In the genomic region with DNA sequence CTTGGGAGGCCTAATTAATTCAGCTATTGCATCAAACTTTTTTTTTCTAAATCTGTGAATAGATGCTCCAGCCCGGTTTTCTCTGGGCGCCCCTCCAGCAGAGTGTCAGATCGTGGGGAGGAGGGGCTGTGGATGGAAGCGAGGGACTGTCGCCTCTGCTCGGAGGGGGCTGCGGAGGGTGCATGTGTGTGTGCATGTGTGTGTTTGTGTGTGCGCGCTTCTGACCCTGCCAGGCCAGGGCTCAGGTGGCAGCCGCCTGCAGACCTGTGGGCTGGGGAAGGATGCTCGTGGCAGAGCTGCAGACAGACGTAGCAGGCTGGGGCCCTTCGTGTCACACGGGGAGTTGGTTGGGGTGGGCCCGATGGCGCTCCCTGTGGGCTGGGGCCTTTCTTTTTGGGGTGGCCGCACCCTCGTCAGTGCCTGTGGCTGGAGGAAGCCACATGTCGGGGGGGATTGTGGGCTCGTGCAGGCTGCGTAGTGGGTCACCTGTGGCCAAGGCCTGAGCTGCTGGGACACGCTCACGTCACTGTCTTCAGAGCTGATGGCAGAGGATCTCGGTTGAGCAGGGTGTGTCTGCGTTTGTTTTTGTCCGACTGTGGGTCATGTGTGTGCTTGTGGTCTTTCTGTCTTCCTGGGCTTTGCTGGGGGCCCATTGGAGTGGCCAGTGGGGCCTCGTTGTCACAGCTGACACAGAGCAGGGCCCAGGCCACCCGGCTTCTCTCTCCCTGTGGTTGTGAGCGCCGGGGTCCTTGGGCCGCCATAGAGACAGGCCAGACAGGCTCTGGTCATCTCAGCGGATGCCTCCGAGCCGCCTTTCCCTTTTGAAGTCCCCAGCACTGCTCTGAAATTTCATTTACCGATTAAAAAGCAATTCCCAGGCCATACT, we compare ENCODE assay signal across 8 cellular contexts. TPM values are rescaled to one million over a fixed set of nuclear protein-coding genes. Genes with fewer than 3 reads are reported as not detected.
DNase-seq lines count a peak whose midpoint lies in the region; ATAC-seq and TF ChIP-seq lines count a peak whose summit lies in the region.

No MANE protein-coding gene starts in this region.

- no peak for TF ChIP-seq CTCF in vagina (IDR thresholded peaks at IDR 0.05)

- H3K4me1 Mint-ChIP-seq in activated CD8-positive, alpha-beta T cell treated with anti-CD3 and anti-CD28 coated beads, Interleukin-2, amount 10 ng/mL, durations not matched to agents 7 days and 5 days (ENCODE audit: low read depth): peaks cover 64% of the 10 kb centered on the region
- H3K4me1 Mint-ChIP-seq in natural killer cell treated with Interleukin-12 subunit alpha and Interleukin-12 subunit beta and Interleukin-15 and Interleukin-18, amount 100 ng/mL, for 72 hours (ENCODE audit: low read depth in 2 of 2): peaks cover 50 to 56% of the 10 kb centered on the region in 2 donors

- no peaks in the 10 kb centered on the region for H3K9me3 ChIP-seq in HUES6 (ENCODE audit: control insufficient read depth, insufficient read depth, low read depth, low read length)
- H3K9me3 ChIP-seq in vagina: no peaks in the 10 kb centered on the region

- peaks cover 29% of the 10 kb centered on the region for H3K36me3 Mint-ChIP-seq in activated CD8-positive, alpha-beta T cell treated with anti-CD3 and anti-CD28 coated beads, Interleukin-2, amount 10 ng/mL, durations not matched to agents 7 days and 5 days (ENCODE audit: low read depth)
- no peaks in the 10 kb centered on the region for H3K36me3 Mint-ChIP-seq in natural killer cell treated with Interleukin-12 subunit alpha and Interleukin-12 subunit beta and Interleukin-15 and Interleukin-18, amount 100 ng/mL, for 72 hours

- TF ChIP-seq POLR2A in vagina (IDR thresholded peaks at IDR 0.05): no peak

- CTCF ChIA-PET in activated CD8-positive, alpha-beta T cell treated with anti-CD3 and anti-CD28 coated beads, Interleukin-2, amount 10 ng/mL, durations not matched to agents 7 days and 5 days (lab: Charles Lee): interaction anchor here (0.6 to 6.4 kb wide), 7 partner anchors 31 to 150 kb away, joined by 3 to 32 read pairs (median 6); partner anchors contain the start of gene FAAP20

- DNase-seq in activated CD8-positive, alpha-beta T cell treated with anti-CD3 and anti-CD28 coated beads, Interleukin-2, amount 10 ng/mL, durations not matched to agents 7 days and 5 days: peak; percentile 75
- DNase-seq in epithelial cell of prostate (ENCODE audit: low read depth, low spot score) (no peak), vagina (ENCODE audit: extremely low spot score in 2 of 2) (peak in 1 of 2 donors; percentile 87), 8988T (no peak)
- DNase-seq in natural killer cell treated with Interleukin-12 subunit alpha and Interleukin-12 subunit beta and Interleukin-15 and Interleukin-18, amount 100 ng/mL, for 72 hours (ENCODE audit: low spot score): no peak

- H3K4me3 Mint-ChIP-seq in activated CD8-positive, alpha-beta T cell treated with anti-CD3 and anti-CD28 coated beads, Interleukin-2, amount 10 ng/mL, durations not matched to agents 7 days and 5 days: peak overlapping the region; percentile 95
- peak overlapping the region; percentile 88 for H3K4me3 Mint-ChIP-seq in natural killer cell treated with Interleukin-12 subunit alpha and Interleukin-12 subunit beta and Interleukin-15 and Interleukin-18, amount 100 ng/mL, for 72 hours

- H3K4me1 ChIP-seq in HUES6 (ENCODE audit: control insufficient read depth, insufficient read depth, low read length): peaks cover 52% of the 10 kb centered on the region
- peaks cover 74% of the 10 kb centered on the region for H3K4me1 ChIP-seq in vagina

- H3K27ac ChIP-seq in HUES6 (ENCODE audit: low read depth, low read length) (no peak overlapping the region), epithelial cell of prostate (peak overlapping the region; percentile 72), vagina (peak overlapping the region; percentile 96)

- H3K9ac ChIP-seq in HUES6 (ENCODE audit: low read length): peak overlapping the region; percentile 87

- H3K27me3 Mint-ChIP-seq in activated CD8-positive, alpha-beta T cell treated with anti-CD3 and anti-CD28 coated beads, Interleukin-2, amount 10 ng/mL, durations not matched to agents 7 days and 5 days (ENCODE audit: low read depth): peaks cover 3% of the 10 kb centered on the region
- H3K27me3 Mint-ChIP-seq in natural killer cell treated with Interleukin-12 subunit alpha and Interleukin-12 subunit beta and Interleukin-15 and Interleukin-18, amount 100 ng/mL, for 72 hours: peaks cover 0 to 2% of the 10 kb centered on the region in 2 donors

- H3K27me3 ChIP-seq in HUES6 (ENCODE audit: control insufficient read depth, insufficient read depth, low read length): no peaks in the 10 kb centered on the region
- no peaks in the 10 kb centered on the region for H3K27me3 ChIP-seq in vagina

- intact Hi-C loops in vagina (cut with DNase I): loop anchor here (5.0 kb wide), 2 partner anchors 34 to 41 kb away; no protein-coding TSS in a partner anchor

- no peaks in the 10 kb centered on the region for H3K9me3 Mint-ChIP-seq in activated CD8-positive, alpha-beta T cell treated with anti-CD3 and anti-CD28 coated beads, Interleukin-2, amount 10 ng/mL, durations not matched to agents 7 days and 5 days (ENCODE audit: insufficient read depth)
- H3K9me3 Mint-ChIP-seq in natural killer cell treated with Interleukin-12 subunit alpha and Interleukin-12 subunit beta and Interleukin-15 and Interleukin-18, amount 100 ng/mL, for 72 hours: no peaks in the 10 kb centered on the region

- H3K27ac Mint-ChIP-seq in activated CD8-positive, alpha-beta T cell treated with anti-CD3 and anti-CD28 coated beads, Interleukin-2, amount 10 ng/mL, durations not matched to agents 7 days and 5 days: peak overlapping the region; percentile 96
- peak overlapping the region; percentile 43 to 53 for H3K27ac Mint-ChIP-seq in natural killer cell treated with Interleukin-12 subunit alpha and Interleukin-12 subunit beta and Interleukin-15 and Interleukin-18, amount 100 ng/mL, for 72 hours

- H3K36me3 ChIP-seq in HUES6 (ENCODE audit: control insufficient read depth, insufficient read depth, low read length) (no peaks in the 10 kb centered on the region), vagina (no peaks in the 10 kb centered on the region)

- ATAC-seq in activated CD8-positive, alpha-beta T cell treated with anti-CD3 and anti-CD28 coated beads, Interleukin-2, amount 10 ng/mL, durations not matched to agents 7 days and 5 days: peak; percentile 6
- no peak for ATAC-seq in natural killer cell treated with Interleukin-12 subunit alpha and Interleukin-12 subunit beta and Interleukin-15 and Interleukin-18, amount 100 ng/mL, for 72 hours
- ATAC-seq in GM21447 (IDR thresholded peaks at IDR 0.05; ENCODE audit: unreplicated experiment): no peak
- no peak for ATAC-seq in HG02759 (IDR thresholded peaks at IDR 0.05; ENCODE audit: unreplicated experiment)

- H3K4me3 ChIP-seq in HUES6 (ENCODE audit: low read depth, low read length): peak overlapping the region; percentile 98
- H3K4me3 ChIP-seq in vagina: peak overlapping the region; percentile 60 to 63

- POLR2A ChIA-PET in activated CD8-positive, alpha-beta T cell treated with anti-CD3 and anti-CD28 coated beads, Interleukin-2, amount 10 ng/mL, durations not matched to agents 7 days and 5 days (lab: Charles Lee): interaction anchor here (1.0 to 5.3 kb wide), 9 partner anchors 10 to 355 kb away, joined by 3 to 36 read pairs (median 3); partner anchors contain the start of gene FAAP20

RNA-seq across cellular contexts. Expression of gene SKI, which starts 2.9 kb away (rescaled TPM):
- total RNA-seq in activated CD8-positive, alpha-beta T cell treated with anti-CD3 and anti-CD28 coated beads, Interleukin-2, amount 10 ng/mL, durations not matched to agents 7 days and 5 days: 10 to 100 TPM; 41.2 to 41.4 TPM
- total RNA-seq in natural killer cell treated with Interleukin-12 subunit alpha and Interleukin-12 subunit beta and Interleukin-15 and Interleukin-18, amount 100 ng/mL, for 72 hours: 10 to 100 TPM; 16.5 to 42.7 TPM
- 53.8 TPM for total RNA-seq in vagina

RNA-seq across cellular contexts. Expression of gene FAAP20, which starts 36.5 kb away (rescaled TPM):
- 10 to 100 TPM; 69.7 to 74.4 TPM for total RNA-seq in activated CD8-positive, alpha-beta T cell treated with anti-CD3 and anti-CD28 coated beads, Interleukin-2, amount 10 ng/mL, durations not matched to agents 7 days and 5 days
- 10 to 100 TPM; 43.4 to 61.8 TPM for total RNA-seq in natural killer cell treated with Interleukin-12 subunit alpha and Interleukin-12 subunit beta and Interleukin-15 and Interleukin-18, amount 100 ng/mL, for 72 hours
- 92.3 TPM for total RNA-seq in vagina
